In the genomic region with DNA sequence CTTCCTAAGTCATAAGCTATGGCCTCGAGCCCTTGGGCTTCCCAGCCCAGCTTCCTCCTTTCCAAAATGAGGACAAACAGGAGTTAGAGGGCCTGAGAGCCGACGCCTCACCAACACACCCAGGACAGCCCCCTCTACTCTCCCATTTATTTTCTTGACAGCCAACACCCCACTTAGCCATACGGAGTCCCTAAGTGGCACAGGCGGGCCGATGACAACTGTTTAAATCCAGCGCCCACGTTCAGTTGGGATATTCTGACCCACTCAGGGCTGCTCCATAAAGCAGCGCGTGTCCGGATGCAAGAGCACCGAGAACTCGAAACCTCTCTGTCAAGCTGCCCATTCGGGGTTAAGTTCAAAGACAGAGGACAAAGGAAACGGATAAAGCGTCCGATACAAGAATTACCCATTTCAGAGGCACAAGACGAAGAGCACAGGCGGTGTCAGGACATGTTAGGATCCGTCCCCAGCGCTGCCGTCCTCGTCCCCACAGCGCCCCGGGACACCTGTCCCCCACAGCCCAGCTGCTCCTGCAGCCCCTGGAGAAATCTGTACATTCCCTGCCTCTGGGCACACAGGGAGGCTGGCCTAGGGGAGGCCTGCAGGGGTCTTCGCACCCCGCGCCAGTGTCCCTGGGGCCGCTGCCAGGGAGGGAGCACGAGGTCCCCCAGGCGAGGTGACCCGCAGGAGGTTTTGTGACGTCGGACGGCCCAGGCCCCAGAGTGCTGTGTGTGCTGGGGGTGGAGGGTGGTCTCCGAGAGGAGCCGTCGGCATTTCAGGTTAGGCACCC, we compare ENCODE assay signal across 8 cellular contexts. TPM values are rescaled to one million over a fixed set of nuclear protein-coding genes. Genes with fewer than 3 reads are reported as not detected.
DNase-seq lines count a peak whose midpoint lies in the region; ATAC-seq, FAIRE-seq and TF ChIP-seq lines count a peak whose summit lies in the region.

No MANE protein-coding gene starts in this region.

- peak; percentile 33 for ATAC-seq in activated T-helper 17 cell treated with anti-CD3 and anti-CD28 coated beads, Interleukin-2, amount 50 U/mL, for 72 hours (replicated peaks)
- peak; percentile 32 to 34 for ATAC-seq in left cardiac atrium
- peak; percentile 33 to 37 for ATAC-seq in gastrocnemius medialis

- no peaks in the 10 kb centered on the region for H3K9me3 ChIP-seq in gastrocnemius medialis

- in situ Hi-C loops in gastrocnemius medialis (cut with MboI; ENCODE audit: low sequenced_read_pairs in 4 of 4): no loop called here

- no peak for TF ChIP-seq CTCF in gastrocnemius medialis (IDR thresholded peaks at IDR 0.05 in 4 of 5, conservative IDR thresholded peaks at IDR 0.05 in 1 of 5)

- H3K27me3 ChIP-seq in gastrocnemius medialis: peaks cover 0 to 17% (median 10%) of the 10 kb centered on the region in 3 donors

- H3K27ac ChIP-seq in gastrocnemius medialis: peak overlapping the region; percentile 60 to 75 (median 72)

- H3K36me3 ChIP-seq in gastrocnemius medialis: no peaks in the 10 kb centered on the region

- peaks cover 32% of the 10 kb centered on the region for H3K36me3 Mint-ChIP-seq in activated T-helper 17 cell treated with anti-CD3 and anti-CD28 coated beads, Interleukin-2, amount 50 U/mL, for 72 hours (ENCODE audit: low read depth)

- peak overlapping the region; percentile 98 for H3K27ac Mint-ChIP-seq in activated T-helper 17 cell treated with anti-CD3 and anti-CD28 coated beads, Interleukin-2, amount 50 U/mL, for 72 hours

- intact Hi-C loops in left cardiac atrium (cut with DNase I) (no loop called here), gastrocnemius medialis (cut with DNase I; ENCODE audit: low total_unique reads) (loop anchor here (5.0 kb wide), 1 partner anchor 100 kb away; no protein-coding TSS in a partner anchor)

- peak overlapping the region; percentile 99 for H3K4me3 Mint-ChIP-seq in activated T-helper 17 cell treated with anti-CD3 and anti-CD28 coated beads, Interleukin-2, amount 50 U/mL, for 72 hours

- H3K4me1 ChIP-seq in gastrocnemius medialis: no peaks in the 10 kb centered on the region

- peak; percentile 27 for DNase-seq in AG08396 (ENCODE audit: low spot score)
- DNase-seq in GM19239 (ENCODE audit: insufficient read length, low spot score): no peak
- peak; percentile 3 for DNase-seq in HK-2 (ENCODE audit: unreplicated experiment)
- peak; percentile 41 for DNase-seq in left cardiac atrium
- peak in 1 of 2 donors; percentile 9 for DNase-seq in gastrocnemius medialis
- DNase-seq in DMS53 (lab: John Stamatoyannopoulos, UW): no peak
- no peak for DNase-seq in OCI-M2 (lab: John Stamatoyannopoulos, UW; ENCODE audit: unreplicated experiment)

- H3K4me1 Mint-ChIP-seq in activated T-helper 17 cell treated with anti-CD3 and anti-CD28 coated beads, Interleukin-2, amount 50 U/mL, for 72 hours: no peaks in the 10 kb centered on the region

- H3K9me3 Mint-ChIP-seq in activated T-helper 17 cell treated with anti-CD3 and anti-CD28 coated beads, Interleukin-2, amount 50 U/mL, for 72 hours: no peaks in the 10 kb centered on the region

- no peaks in the 10 kb centered on the region for H3K27me3 Mint-ChIP-seq in activated T-helper 17 cell treated with anti-CD3 and anti-CD28 coated beads, Interleukin-2, amount 50 U/mL, for 72 hours

- peak; percentile 76 for FAIRE-seq in GM19239 (lab: Jason Lieb, UNC)

- no peak for TF ChIP-seq POLR2A in gastrocnemius medialis (IDR thresholded peaks at IDR 0.05)

- H3K4me3 ChIP-seq in gastrocnemius medialis: peak overlapping the region; percentile 48 to 61 (median 50)

RNA-seq across cellular contexts. Expression of gene PRKX, which starts 1.2 kb away (rescaled TPM):
- 10 to 100 TPM; 64.8 to 69.8 TPM for total RNA-seq in activated T-helper 17 cell treated with anti-CD3 and anti-CD28 coated beads, Interleukin-2, amount 50 U/mL, for 72 hours
- total RNA-seq in left cardiac atrium (1 to 10 TPM; 6.2 to 8.9 TPM), gastrocnemius medialis (1 to 10 TPM; 1.2 to 4.7 (median 2.3) TPM)

Comparison
In these comparisons a context has a peak if more than half of its experiments do, and no peak if none do; other contexts are left out.
1. DNase-seq: peak in AG08396 (single experiment), HK-2 (single experiment) and left cardiac atrium (single experiment); none in GM19239 (single experiment), DMS53 (single experiment) and OCI-M2 (single experiment).
2. RNA of gene PRKX, which starts 1.2 kb away (total RNA-seq): 64.8 to 69.8 TPM in activated T-helper 17 cell treated with anti-CD3 and anti-CD28 coated beads, Interleukin-2, amount 50 U/mL, for 72 hours; 6.2 to 8.9 TPM in left cardiac atrium and 1.2 to 4.7 TPM in gastrocnemius medialis; every median in the first group is over 4 times any median in the second.
3. Peak in every context shown above with its lines, with median percentiles within 50 percentile points of each other: ATAC-seq.